Comparison of ENCODE assay signal across 27 cellular contexts in the genomic region with DNA sequence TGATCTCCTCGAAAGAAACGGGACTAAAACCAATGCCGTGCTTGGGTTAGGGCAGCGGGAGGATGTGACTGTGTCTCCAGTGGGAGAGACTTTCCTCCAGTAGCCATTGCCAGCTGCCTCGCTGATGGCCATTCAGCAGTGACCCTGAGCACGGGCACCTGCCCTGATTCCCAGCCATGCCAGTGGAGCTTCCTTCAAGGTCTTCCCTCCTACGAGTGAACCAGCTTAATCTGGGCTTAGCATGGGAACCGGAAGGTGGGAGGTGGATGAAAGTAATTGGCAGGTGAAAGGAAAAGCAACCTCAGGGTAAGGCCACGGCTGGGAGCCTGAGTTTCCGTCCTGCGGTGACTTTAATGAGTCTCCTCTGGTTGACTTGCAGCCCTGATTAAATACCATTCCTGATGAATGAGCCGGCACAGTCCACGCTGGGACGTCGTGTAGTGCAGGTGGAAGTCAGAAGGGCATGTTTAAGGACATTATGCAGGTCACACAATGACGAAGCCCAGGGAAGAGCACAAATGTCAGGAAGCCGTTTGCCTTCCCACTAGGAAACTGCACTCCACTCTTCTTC.
"Had no signal": no experiment of that assay in that cellular context is flagged by ENCODE, and none has a peak within 500 bp of the region (broad histone marks: within the 10 kb centered on the region; RNA-seq: fewer than 3 reads in every experiment).

No MANE protein-coding gene starts in this region.

- H3K36me3 ChIP-seq: lower lobe of right lung, neutrophil, right lobe of liver, thoracic aorta, uterus had no signal

- H3K9me3 Mint-ChIP-seq: activated CD4-positive, alpha-beta T cell treated with anti-CD3 and anti-CD28 coated beads, Interleukin-2, amount 10 ng/mL, durations not matched to agents 7 days and 5 days; stimulated activated naive CD8-positive, alpha-beta T cell treated with anti-CD3 and anti-CD28 coated beads, Interleukin-15, Interleukin-2, amounts not matched to agents 100 ng/mL and 50 ng/mL, for 24 hours; type B pancreatic cell had no signal

- H3K4me3 ChIP-seq: lower lobe of right lung, right lobe of liver, thoracic aorta, uterus had no signal

- H3K4me3 Mint-ChIP-seq: activated CD4-positive, alpha-beta T cell treated with anti-CD3 and anti-CD28 coated beads, Interleukin-2, amount 10 ng/mL, durations not matched to agents 7 days and 5 days; activated CD8-positive, alpha-beta T cell treated with anti-CD3 and anti-CD28 coated beads for 36 hours; effector memory CD8-positive, alpha-beta T cell; immature natural killer cell; natural killer cell; stimulated activated effector memory CD8-positive, alpha-beta T cell treated with anti-CD3 and anti-CD28 coated beads, Interleukin-12 subunit alpha, Interleukin-12 subunit beta, amount 100 ng/mL, for 72 hours; stimulated activated naive CD8-positive, alpha-beta T cell treated with anti-CD3 and anti-CD28 coated beads, Interleukin-15, Interleukin-2, amounts not matched to agents 100 ng/mL and 50 ng/mL, for 24 hours; T-helper 17 cell; type B pancreatic cell had no signal

- H3K9me3 ChIP-seq: lower lobe of right lung, neutrophil, right lobe of liver, thoracic aorta, uterus had no signal

- H3K27me3 Mint-ChIP-seq: activated CD4-positive, alpha-beta T cell treated with anti-CD3 and anti-CD28 coated beads, Interleukin-2, amount 10 ng/mL, durations not matched to agents 7 days and 5 days; activated CD8-positive, alpha-beta T cell treated with anti-CD3 and anti-CD28 coated beads for 36 hours; effector memory CD8-positive, alpha-beta T cell; progenitor cell of endocrine pancreas; stimulated activated naive CD8-positive, alpha-beta T cell treated with anti-CD3 and anti-CD28 coated beads, Interleukin-15, Interleukin-2, amounts not matched to agents 100 ng/mL and 50 ng/mL, for 24 hours; T-helper 17 cell; type B pancreatic cell had no signal

- DNase-seq: activated CD4-positive, alpha-beta T cell treated with anti-CD3 and anti-CD28 coated beads for 1 hour; activated CD4-positive, alpha-beta T cell treated with anti-CD3 and anti-CD28 coated beads, Interleukin-2, amount 10 ng/mL, durations not matched to agents 7 days and 5 days; activated CD8-positive, alpha-beta T cell treated with anti-CD3 and anti-CD28 coated beads for 36 hours; activated T-cell treated with anti-CD3 and anti-CD28 coated beads, Interleukin-2, amount 50 U/mL, for 48 hours; cortex of kidney; effector memory CD8-positive, alpha-beta T cell; foreskin fibroblast; hippocampal formation; immature natural killer cell; kidney; lower lobe of right lung; mesenchymal stem cell; natural killer cell; right lobe of liver; stimulated activated CD4-positive, alpha-beta T cell treated with anti-CD3 and anti-CD28 coated beads, Interleukin-12 subunit alpha, Interleukin-12 subunit beta, amount 100 ng/mL, for 4 hours; stimulated activated CD4-positive, alpha-beta T cell treated with anti-CD3 and anti-CD28 coated beads, Interleukin-4, amount 100 ng/mL, for 24 hours; T-helper 17 cell; T1000; uterus had no signal

- H3K27me3 ChIP-seq: neutrophil, right lobe of liver, uterus had no signal

- H3K4me1 Mint-ChIP-seq: activated CD4-positive, alpha-beta T cell treated with anti-CD3 and anti-CD28 coated beads, Interleukin-2, amount 10 ng/mL, durations not matched to agents 7 days and 5 days; immature natural killer cell; natural killer cell; stimulated activated effector memory CD8-positive, alpha-beta T cell treated with anti-CD3 and anti-CD28 coated beads, Interleukin-12 subunit alpha, Interleukin-12 subunit beta, amount 100 ng/mL, for 72 hours; T-helper 17 cell had no signal

- H3K27ac ChIP-seq: lower lobe of right lung, neutrophil, right lobe of liver, thoracic aorta, uterus had no signal

- H3K36me3 Mint-ChIP-seq: activated naive CD4-positive, alpha-beta T cell treated with anti-CD3 and anti-CD28 coated beads, Interleukin-2, amount 50 U/mL, for 72 hours; immature natural killer cell; natural killer cell; stimulated activated effector memory CD8-positive, alpha-beta T cell treated with anti-CD3 and anti-CD28 coated beads, Interleukin-12 subunit alpha, Interleukin-12 subunit beta, amount 100 ng/mL, for 72 hours; type B pancreatic cell had no signal

- H3K4me1 ChIP-seq: lower lobe of right lung, right lobe of liver, uterus had no signal

- H3K27ac Mint-ChIP-seq: activated CD4-positive, alpha-beta T cell treated with anti-CD3 and anti-CD28 coated beads, Interleukin-2, amount 10 ng/mL, durations not matched to agents 7 days and 5 days; activated CD8-positive, alpha-beta T cell treated with anti-CD3 and anti-CD28 coated beads for 36 hours; activated naive CD4-positive, alpha-beta T cell treated with anti-CD3 and anti-CD28 coated beads, Interleukin-2, amount 50 U/mL, for 72 hours; activated T-helper 2 cell treated with anti-CD3 and anti-CD28 coated beads, Interferon-gamma antibody, Interleukin-2, Interleukin-4, amounts not matched to agents 10 μg/mL and 5 μg/mL and 100 μg/mL, durations not matched to agents 14 hours and 24 hours and 36 hours; effector memory CD8-positive, alpha-beta T cell; immature natural killer cell; natural killer cell; progenitor cell of endocrine pancreas; stimulated activated effector memory CD8-positive, alpha-beta T cell treated with anti-CD3 and anti-CD28 coated beads, Interleukin-12 subunit alpha, Interleukin-12 subunit beta, amount 100 ng/mL, for 72 hours; stimulated activated naive CD8-positive, alpha-beta T cell treated with anti-CD3 and anti-CD28 coated beads, Interleukin-15, Interleukin-2, amounts not matched to agents 100 ng/mL and 50 ng/mL, for 24 hours; T-helper 17 cell; type B pancreatic cell had no signal
